In genomic region chr6:53294095-53294494, GRCh38 we compare ENCODE assay signal across 8 cellular contexts. TPM values are rescaled to one million over a fixed set of nuclear protein-coding genes. Genes with fewer than 3 reads are reported as not detected.
DNase-seq lines count a peak whose midpoint lies in the region; TF ChIP-seq lines count a peak whose summit lies in the region.

No MANE protein-coding gene starts in this region.

- H3K36me3 Mint-ChIP-seq in activated CD4-positive, alpha-beta T cell treated with anti-CD3 and anti-CD28 coated beads, Interleukin-2, amount 10 ng/mL, durations not matched to agents 24 days and 14 days (ENCODE audit: low read depth), result peaks cover 44% of the 10 kb centered on the region
- peaks cover 12% of the 10 kb centered on the region for H3K36me3 Mint-ChIP-seq in endothelial cell (ENCODE audit: low read depth, unreplicated experiment)

- H3K4me3 Mint-ChIP-seq in activated CD4-positive, alpha-beta T cell treated with anti-CD3 and anti-CD28 coated beads, Interleukin-2, amount 10 ng/mL, durations not matched to agents 24 days and 14 days, result no peak overlapping the region
- no peak overlapping the region for H3K4me3 Mint-ChIP-seq in endothelial cell (ENCODE audit: unreplicated experiment)

- no peak for DNase-seq in activated CD4-positive, alpha-beta T cell treated with anti-CD3 and anti-CD28 coated beads, Interleukin-2, amount 10 ng/mL, durations not matched to agents 24 days and 14 days
- DNase-seq in activated CD4-positive, alpha-beta T cell treated with anti-CD3 and anti-CD28 coated beads for 4 hours, result no peak
- DNase-seq in NCI-H2227 treated with DMSO at 0.1 percent for 48 hours (lab: John Stamatoyannopoulos, UW) (peak; percentile 9), endothelial cell (ENCODE audit: low spot score) (peak; percentile 57), NCI-H2029 (lab: John Stamatoyannopoulos, UW) (no peak), GM19240 (ENCODE audit: insufficient read length, low spot score) (no peak)
- DNase-seq in stimulated activated CD8-positive, alpha-beta memory T cell treated with anti-CD3 and anti-CD28 coated beads, Interleukin-12 subunit alpha, Interleukin-12 subunit beta, amount 100 ng/mL, for 1 hour (ENCODE audit: low read depth), result peak; percentile 21
- no peak for DNase-seq in activated effector memory CD4-positive, alpha-beta T cell treated with Interleukin-2 at 50 U/mL for 16 hours

- peaks cover 44% of the 10 kb centered on the region for H3K4me1 Mint-ChIP-seq in activated CD4-positive, alpha-beta T cell treated with anti-CD3 and anti-CD28 coated beads, Interleukin-2, amount 10 ng/mL, durations not matched to agents 24 days and 14 days
- peaks cover 20% of the 10 kb centered on the region for H3K4me1 Mint-ChIP-seq in endothelial cell (ENCODE audit: unreplicated experiment)

- H3K9me3 Mint-ChIP-seq in activated CD4-positive, alpha-beta T cell treated with anti-CD3 and anti-CD28 coated beads, Interleukin-2, amount 10 ng/mL, durations not matched to agents 24 days and 14 days, result no peaks in the 10 kb centered on the region
- no peaks in the 10 kb centered on the region for H3K9me3 Mint-ChIP-seq in endothelial cell (ENCODE audit: unreplicated experiment)

- intact Hi-C loops in activated CD4-positive, alpha-beta T cell treated with anti-CD3 and anti-CD28 coated beads, Interleukin-2, amount 10 ng/mL, durations not matched to agents 24 days and 14 days (cut with micrococcal nuclease), result no loop called here

- peak; percentile 82 for TF ChIP-seq CTCF in endothelial cell (IDR thresholded peaks at IDR 0.05; ENCODE audit: unreplicated experiment)

- no peaks in the 10 kb centered on the region for H3K27me3 Mint-ChIP-seq in activated CD4-positive, alpha-beta T cell treated with anti-CD3 and anti-CD28 coated beads, Interleukin-2, amount 10 ng/mL, durations not matched to agents 24 days and 14 days
- peaks cover 2% of the 10 kb centered on the region for H3K27me3 Mint-ChIP-seq in endothelial cell (ENCODE audit: unreplicated experiment)

- H3K27ac Mint-ChIP-seq in activated CD4-positive, alpha-beta T cell treated with anti-CD3 and anti-CD28 coated beads, Interleukin-2, amount 10 ng/mL, durations not matched to agents 24 days and 14 days, result peak overlapping the region; percentile 42
- no peak overlapping the region for H3K27ac Mint-ChIP-seq in endothelial cell (ENCODE audit: unreplicated experiment)

RNA-seq across cellular contexts. Expression of gene ELOVL5, which starts 54.7 kb away (rescaled TPM):
- 122 and 126 TPM in 2 replicates for total RNA-seq in activated CD4-positive, alpha-beta T cell treated with anti-CD3 and anti-CD28 coated beads, Interleukin-2, amount 10 ng/mL, durations not matched to agents 24 days and 14 days
- 163 TPM for total RNA-seq in endothelial cell (ENCODE audit: unreplicated experiment)

Comparison
In these comparisons a context has a peak if more than half of its experiments do, and no peak if none do; other contexts are left out.
1. DNase-seq: peak in NCI-H2227 treated with DMSO at 0.1 percent for 48 hours (single experiment), endothelial cell (single experiment) and stimulated activated CD8-positive, alpha-beta memory T cell treated with anti-CD3 and anti-CD28 coated beads, Interleukin-12 subunit alpha, Interleukin-12 subunit beta, amount 100 ng/mL, for 1 hour (single experiment); none in activated CD4-positive, alpha-beta T cell treated with anti-CD3 and anti-CD28 coated beads, Interleukin-2, amount 10 ng/mL, durations not matched to agents 24 days and 14 days (single experiment), activated CD4-positive, alpha-beta T cell treated with anti-CD3 and anti-CD28 coated beads for 4 hours (0 of 2), NCI-H2029 (single experiment), activated effector memory CD4-positive, alpha-beta T cell treated with Interleukin-2 at 50 U/mL for 16 hours (single experiment) and GM19240 (single experiment).